In genomic region chr2:30405266-30405592, GRCh38 we compare ENCODE assay signal across 16 cellular contexts.
"Had no signal": no experiment of that assay in that cellular context is flagged by ENCODE, and none has a peak within 500 bp of the region (broad histone marks: within the 10 kb centered on the region; RNA-seq: fewer than 3 reads in every experiment).

No MANE protein-coding gene starts in this region.

- DNase-seq: activated CD4-positive, alpha-beta T cell treated with anti-CD3 and anti-CD28 coated beads for 1 hour; activated CD8-positive, alpha-beta memory T cell treated with anti-CD3 and anti-CD28 coated beads, Interleukin-2, amount 50 U/mL, for 4 hours; activated CD8-positive, alpha-beta T cell treated with anti-CD3 and anti-CD28 coated beads for 36 hours; activated gamma-delta T cell; activated T-cell treated with anti-CD3 and anti-CD28 coated beads, Interleukin-2, amount 50 U/mL, for 72 hours; gastrocnemius medialis; hippocampal formation; kidney; stimulated activated CD4-positive, alpha-beta T cell treated with anti-CD3 and anti-CD28 coated beads, Interleukin-12 subunit alpha, Interleukin-12 subunit beta, amount 100 ng/mL, for 4 hours; stimulated activated CD4-positive, alpha-beta T cell treated with anti-CD3 and anti-CD28 coated beads, Interleukin-2, amount 100 ng/mL, for 24 hours had no signal

- H3K9me3 Mint-ChIP-seq: activated CD8-positive, alpha-beta T cell treated with anti-CD3 and anti-CD28 coated beads for 36 hours; activated naive CD4-positive, alpha-beta T cell treated with anti-CD3 and anti-CD28 coated beads, Interleukin-2, amount 50 U/mL, for 72 hours had no signal

- H3K36me3 ChIP-seq: cardiac muscle cell, gastrocnemius medialis, pancreas had no signal

- H3K27ac Mint-ChIP-seq: activated CD8-positive, alpha-beta T cell treated with anti-CD3 and anti-CD28 coated beads for 36 hours; activated T-cell treated with anti-CD3 and anti-CD28 coated beads, Interleukin-2, amount 50 U/mL, for 72 hours had no signal

- H3K9me3 ChIP-seq: gastrocnemius medialis, pancreas had no signal

- H3K27me3 Mint-ChIP-seq: activated CD8-positive, alpha-beta T cell treated with anti-CD3 and anti-CD28 coated beads for 36 hours had no signal

- H3K27me3 ChIP-seq: cardiac muscle cell, gastrocnemius medialis, pancreas had no signal

- H3K4me3 ChIP-seq: cardiac muscle cell, gastrocnemius medialis, pancreas, SK-N-MC had no signal

- H3K4me1 ChIP-seq: pancreas had no signal

- H3K27ac ChIP-seq: cardiac muscle cell, epithelial cell of prostate, gastrocnemius medialis, pancreas, SK-N-MC had no signal

- H3K4me3 Mint-ChIP-seq: activated CD8-positive, alpha-beta T cell treated with anti-CD3 and anti-CD28 coated beads for 36 hours; activated T-cell treated with anti-CD3 and anti-CD28 coated beads, Interleukin-2, amount 50 U/mL, for 72 hours had no signal

- ATAC-seq: activated CD8-positive, alpha-beta T cell treated with anti-CD3 and anti-CD28 coated beads for 36 hours; activated naive CD4-positive, alpha-beta T cell treated with anti-CD3 and anti-CD28 coated beads, Interleukin-2, amount 50 U/mL, for 72 hours; activated T-cell treated with anti-CD3 and anti-CD28 coated beads, Interleukin-2, amount 50 U/mL, for 72 hours; gastrocnemius medialis; left ventricle myocardium superior; pancreas had no signal

- H3K36me3 Mint-ChIP-seq: activated naive CD4-positive, alpha-beta T cell treated with anti-CD3 and anti-CD28 coated beads, Interleukin-2, amount 50 U/mL, for 72 hours had no signal
